ENCODE assay signal across 8 cellular contexts in the genomic region with DNA sequence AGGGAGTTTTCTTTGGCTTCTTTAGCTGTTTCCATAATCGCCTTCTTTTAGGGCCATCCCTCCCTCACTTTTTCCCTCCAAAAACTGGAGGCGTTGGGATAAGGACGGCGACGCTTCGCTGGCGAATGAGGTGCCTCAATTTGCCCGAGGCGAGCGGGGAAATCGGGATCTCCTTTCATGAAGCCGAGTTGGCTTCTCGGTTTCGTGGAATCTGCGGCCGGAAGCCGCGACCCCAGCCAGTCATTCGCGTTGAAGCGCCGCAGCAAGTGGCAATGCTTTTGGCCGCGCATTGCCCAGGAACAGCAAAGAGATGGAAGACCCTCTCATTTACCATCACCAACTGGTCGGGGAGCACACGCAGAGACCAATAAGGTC. TPM values are rescaled to one million over a fixed set of nuclear protein-coding genes. Genes with fewer than 3 reads are reported as not detected.
DNase-seq lines count a peak whose midpoint lies in the region; ATAC-seq and TF ChIP-seq lines count a peak whose summit lies in the region.

No MANE protein-coding gene starts in this region.

- H3K36me3 Mint-ChIP-seq in stimulated activated memory B cell treated with anti-CD40 and anti-IgM and Interleukin-4, amounts not matched to agents 10 μg/mL and 1 μg/mL and 100 μg/mL, for 72 hours, result peaks cover 6% of the 10 kb centered on the region

- H3K79me2 ChIP-seq in hepatocyte, result no peaks in the 10 kb centered on the region

- H2AFZ ChIP-seq in hepatocyte, result peak overlapping the region; percentile 73

- peak overlapping the region; percentile 89 for H3K27ac Mint-ChIP-seq in stimulated activated memory B cell treated with anti-CD40 and anti-IgM and Interleukin-4, amounts not matched to agents 10 μg/mL and 1 μg/mL and 100 μg/mL, for 72 hours

- H3K9me2 ChIP-seq in hepatocyte (replicated peaks; ENCODE audit: insufficient read depth), result no peaks in the 10 kb centered on the region

- H3K9me3 Mint-ChIP-seq in stimulated activated memory B cell treated with anti-CD40 and anti-IgM and Interleukin-4, amounts not matched to agents 10 μg/mL and 1 μg/mL and 100 μg/mL, for 72 hours, result peaks cover 14% of the 10 kb centered on the region

- 1% methylated on average over 26 of the region's 26 CpGs for WGBS in hepatocyte (ENCODE audit: low lambda C conversion rate, missing lambda C conversion rate)

- peak overlapping the region; percentile 87 for H3K4me3 Mint-ChIP-seq in stimulated activated memory B cell treated with anti-CD40 and anti-IgM and Interleukin-4, amounts not matched to agents 10 μg/mL and 1 μg/mL and 100 μg/mL, for 72 hours

- H3K9me3 ChIP-seq in SJSA1 (replicated peaks), result no peaks in the 10 kb centered on the region
- no peaks in the 10 kb centered on the region for H3K9me3 ChIP-seq in hepatocyte (ENCODE audit: low read depth)

- H3K4me1 Mint-ChIP-seq in stimulated activated memory B cell treated with anti-CD40 and anti-IgM and Interleukin-4, amounts not matched to agents 10 μg/mL and 1 μg/mL and 100 μg/mL, for 72 hours, result peaks cover 35% of the 10 kb centered on the region

- H3K36me3 ChIP-seq in SJSA1 (no peaks in the 10 kb centered on the region), hepatocyte (replicated peaks; ENCODE audit: insufficient read depth, low read depth) (no peaks in the 10 kb centered on the region)

- no peak for ATAC-seq in stimulated activated memory B cell treated with anti-CD40 and anti-IgM and Interleukin-4, amounts not matched to agents 10 μg/mL and 1 μg/mL and 100 μg/mL, for 72 hours
- ATAC-seq in GM21526 (IDR thresholded peaks at IDR 0.05; ENCODE audit: low FRiP score, unreplicated experiment) (no peak), omental fat pad (ENCODE audit: low FRiP score) (no peak)

- DNase-seq in NCI-H2029 (lab: John Stamatoyannopoulos, UW), result peak; percentile 69
- no peak for DNase-seq in NCI-H2029 treated with DMSO at 0.1 percent for 48 hours (lab: John Stamatoyannopoulos, UW)
- peak in 1 of 2 experiments; percentile 48 for DNase-seq in SJSA1 (ENCODE audit: low read depth in 1 of 2, low spot score in 2 of 2)
- peak; percentile 8 for DNase-seq in hepatocyte (ENCODE audit: low spot score)
- DNase-seq in omental fat pad (ENCODE audit: low spot score), result no peak
- no peak for DNase-seq in SHP77 (lab: John Stamatoyannopoulos, UW)

- H3K4me2 ChIP-seq in hepatocyte, result peak overlapping the region; percentile 95

- H4K20me1 ChIP-seq in hepatocyte (ENCODE audit: insufficient read depth, poor library complexity, severe bottlenecking), result no peaks in the 10 kb centered on the region

- H3K4me1 ChIP-seq in SJSA1 (replicated peaks) (peaks cover 20% of the 10 kb centered on the region), hepatocyte (ENCODE audit: insufficient read depth) (peaks cover 19% of the 10 kb centered on the region)

- peak overlapping the region; percentile 58 for H3K4me3 ChIP-seq in SJSA1
- peak overlapping the region; percentile 87 for H3K4me3 ChIP-seq in hepatocyte

- no peak for TF ChIP-seq CTCF in hepatocyte (IDR thresholded peaks at IDR 0.05; ENCODE audit: poor library complexity)
- TF ChIP-seq CTCF in omental fat pad (IDR thresholded peaks at IDR 0.05), result no peak

- H3K27me3 Mint-ChIP-seq in stimulated activated memory B cell treated with anti-CD40 and anti-IgM and Interleukin-4, amounts not matched to agents 10 μg/mL and 1 μg/mL and 100 μg/mL, for 72 hours, result peaks cover 84% of the 10 kb centered on the region

- no peaks in the 10 kb centered on the region for H3K27me3 ChIP-seq in SJSA1 (replicated peaks)
- peaks cover 85% of the 10 kb centered on the region for H3K27me3 ChIP-seq in hepatocyte

- H3K27ac ChIP-seq in SJSA1 (peak overlapping the region; percentile 88), hepatocyte (peak overlapping the region; percentile 87)

RNA-seq across cellular contexts. Expression of a gene that starts 8.3 kb away (rescaled TPM):
- total RNA-seq in SJSA1 (2014; rRNA removed; shearing (Covaris generic)), result 3.7 and 9.0 TPM in 2 replicates
- 6.3 and 6.5 TPM in 2 replicates for total RNA-seq in hepatocyte
- polyA plus RNA-seq in hepatocyte, result 5.2 and 5.9 TPM in 2 replicates
- total RNA-seq in omental fat pad, result 1 to 10 TPM in 3 of 4 donors, under 1 TPM in 1; 0.72 to 3.3 (median 1.0) TPM

Comparison
In these comparisons a context has a peak if more than half of its experiments do, and no peak if none do; other contexts are left out.
1. DNase-seq: peak in NCI-H2029 (single experiment) and hepatocyte (single experiment); none in NCI-H2029 treated with DMSO at 0.1 percent for 48 hours (single experiment), omental fat pad (single experiment) and SHP77 (0 of 2).